In genomic region chr15:38638841-38639240, GRCh38 we compare ENCODE assay signal across 20 cellular contexts.
"Had no signal": no experiment of that assay in that cellular context is flagged by ENCODE, and none has a peak within 500 bp of the region (broad histone marks: within the 10 kb centered on the region; RNA-seq: fewer than 3 reads in every experiment).

No MANE protein-coding gene starts in this region.

- H3K4me3 ChIP-seq: left lung, pancreas, sigmoid colon, transverse colon had no signal

- H3K27ac Mint-ChIP-seq: dendritic cell treated with granulocyte-macrophage colony-stimulating factor and Interleukin-4, amounts not matched to agents 40 ng/mL and 50 ng/mL, for 4 days; stimulated activated effector memory CD8-positive, alpha-beta T cell treated with anti-CD3 and anti-CD28 coated beads, Interleukin-12 subunit alpha, Interleukin-12 subunit beta, amount 100 ng/mL, for 72 hours; T-helper 17 cell; WTC11 had no signal

- H3K27me3 Mint-ChIP-seq: naive B cell, T-helper 17 cell had no signal

- H3K27me3 ChIP-seq: left lung, pancreas, sigmoid colon, transverse colon had no signal

- H3K27ac ChIP-seq: brain microvascular endothelial cell, left lung, pancreas, sigmoid colon, transverse colon had no signal

- ATAC-seq: left lung; pancreas; SK-N-SH treated with all-trans-retinoic acid at 6 μM for 48 hours; stimulated activated effector memory CD8-positive, alpha-beta T cell treated with anti-CD3 and anti-CD28 coated beads, Interleukin-12 subunit alpha, Interleukin-12 subunit beta, amount 100 ng/mL, for 72 hours; T-helper 17 cell; WTC11 had no signal

- H3K4me1 ChIP-seq: left lung, pancreas, sigmoid colon, transverse colon had no signal

- H3K9me3 ChIP-seq: left lung, pancreas, sigmoid colon, transverse colon had no signal

- DNase-seq: activated CD4-positive, alpha-beta T cell treated with anti-CD3 and anti-CD28 coated beads, Interleukin-2, amount 50 U/mL, for 1 hour; activated effector memory CD4-positive, alpha-beta T cell treated with Interleukin-2 at 50 U/mL for 16 hours; anterior cingulate cortex; brain microvascular endothelial cell; effector memory CD4-positive, alpha-beta T cell; foreskin fibroblast; hippocampal formation; kidney; left lung; mammary epithelial cell; naive B cell; pancreas; sigmoid colon; stimulated activated CD4-positive, alpha-beta T cell treated with anti-CD3 and anti-CD28 coated beads, Interleukin-1b, Interleukin-23, amount 100 ng/mL, for 48 hours; T-helper 17 cell; transverse colon had no signal

- H3K36me3 Mint-ChIP-seq: naive B cell; stimulated activated effector memory CD8-positive, alpha-beta T cell treated with anti-CD3 and anti-CD28 coated beads, Interleukin-12 subunit alpha, Interleukin-12 subunit beta, amount 100 ng/mL, for 72 hours; WTC11 had no signal

- FAIRE-seq: kidney, pancreas had no signal

- H3K36me3 ChIP-seq: brain microvascular endothelial cell, left lung, pancreas, sigmoid colon, transverse colon had no signal

- H3K9me3 Mint-ChIP-seq: dendritic cell treated with granulocyte-macrophage colony-stimulating factor and Interleukin-4, amounts not matched to agents 40 ng/mL and 50 ng/mL, for 4 days; stimulated activated effector memory CD8-positive, alpha-beta T cell treated with anti-CD3 and anti-CD28 coated beads, Interleukin-12 subunit alpha, Interleukin-12 subunit beta, amount 100 ng/mL, for 72 hours; WTC11 had no signal

- H3K4me3 Mint-ChIP-seq: dendritic cell treated with granulocyte-macrophage colony-stimulating factor and Interleukin-4, amounts not matched to agents 40 ng/mL and 50 ng/mL, for 4 days; naive B cell; stimulated activated effector memory CD8-positive, alpha-beta T cell treated with anti-CD3 and anti-CD28 coated beads, Interleukin-12 subunit alpha, Interleukin-12 subunit beta, amount 100 ng/mL, for 72 hours; T-helper 17 cell; WTC11 had no signal
